Comparison of ENCODE assay signal across 8 cellular contexts in genomic region chr10:122142652-122143237, GRCh38.
DNase-seq lines count a peak whose midpoint lies in the region; TF ChIP-seq lines count a peak whose summit lies in the region.

No MANE protein-coding gene starts in this region.

- H3K27me3 Mint-ChIP-seq in Caco-2 (ENCODE audit: insufficient read depth, unreplicated experiment), result no peaks in the 10 kb centered on the region
- H3K27me3 Mint-ChIP-seq in activated naive CD8-positive, alpha-beta T cell treated with anti-CD3 and anti-CD28 coated beads for 36 hours, result peaks cover 10% of the 10 kb centered on the region
- H3K27me3 Mint-ChIP-seq in activated T-helper 2 cell treated with anti-CD3 and anti-CD28 coated beads, Interferon-gamma antibody, Interleukin-2, Interleukin-4, amounts not matched to agents 10 μg/mL and 5 μg/mL and 100 μg/mL, durations not matched to agents 14 hours and 24 hours and 36 hours (ENCODE audit: low read depth), result no peaks in the 10 kb centered on the region

- no peak overlapping the region for H3K27ac Mint-ChIP-seq in Caco-2 (ENCODE audit: unreplicated experiment)
- no peak overlapping the region for H3K27ac Mint-ChIP-seq in activated naive CD8-positive, alpha-beta T cell treated with anti-CD3 and anti-CD28 coated beads for 36 hours
- H3K27ac Mint-ChIP-seq in activated T-helper 2 cell treated with anti-CD3 and anti-CD28 coated beads, Interferon-gamma antibody, Interleukin-2, Interleukin-4, amounts not matched to agents 10 μg/mL and 5 μg/mL and 100 μg/mL, durations not matched to agents 14 hours and 24 hours and 36 hours, result no peak overlapping the region

- H3K4me3 Mint-ChIP-seq in Caco-2 (ENCODE audit: unreplicated experiment), result peak overlapping the region; percentile 45
- H3K4me3 Mint-ChIP-seq in activated naive CD8-positive, alpha-beta T cell treated with anti-CD3 and anti-CD28 coated beads for 36 hours, result no peak overlapping the region
- no peak overlapping the region for H3K4me3 Mint-ChIP-seq in activated T-helper 2 cell treated with anti-CD3 and anti-CD28 coated beads, Interferon-gamma antibody, Interleukin-2, Interleukin-4, amounts not matched to agents 10 μg/mL and 5 μg/mL and 100 μg/mL, durations not matched to agents 14 hours and 24 hours and 36 hours (ENCODE audit: low read depth)

- CTCF ChIA-PET in Caco-2 (lab: Charles Lee), result interaction anchor here (0.5 kb wide), 1 partner anchor 1073 kb away, joined by 4 read pairs; no protein-coding TSS in a partner anchor

- in situ Hi-C loops in KBM-7 (cut with MboI; ENCODE audit: low pct_unique_long_range_greater_than_20kb, low sequenced_read_pairs), result no loop called here

- peak; percentile 78 to 86 for TF ChIP-seq CTCF in Caco-2 (IDR thresholded peaks at IDR 0.05; ENCODE audit: insufficient read depth in 1 of 2, low read depth in 1 of 2, low read length in 1 of 2, severe bottlenecking in 1 of 2, unreplicated experiment in 1 of 2)

- DNase-seq in Caco-2 (peak in 1 of 2 experiments; percentile 53), KBM-7 (peak; percentile 35), hypothalamus (lab: John Stamatoyannopoulos, UW) (peak in 43 of 51 donors; percentile 11 to 82 (median 45)), NCI-H1105 (lab: John Stamatoyannopoulos, UW) (no peak)
- DNase-seq in activated naive CD8-positive, alpha-beta T cell treated with anti-CD3 and anti-CD28 coated beads for 36 hours, result peak; percentile 10
- peak; percentile 11 for DNase-seq in stimulated activated CD4-positive, alpha-beta T cell treated with anti-CD3 and anti-CD28 coated beads, Interleukin-4, amount 100 ng/mL, for 24 hours
- no peak for DNase-seq in activated T-helper 2 cell treated with anti-CD3 and anti-CD28 coated beads, Interferon-gamma antibody, Interleukin-2, Interleukin-4, amounts not matched to agents 10 μg/mL and 5 μg/mL and 100 μg/mL, durations not matched to agents 14 hours and 24 hours and 36 hours (ENCODE audit: low spot score)
- DNase-seq in effector CD8-positive, alpha-beta T cell (lab: John Stamatoyannopoulos, UW), result no peak

- no peaks in the 10 kb centered on the region; the same call in 1 of the 2 replicates for H3K4me1 ChIP-seq in Caco-2

- intact Hi-C loops in Caco-2 (cut with micrococcal nuclease; ENCODE audit: unreplicated experiment), result no loop called here
- intact Hi-C loops in activated T-helper 2 cell treated with anti-CD3 and anti-CD28 coated beads, Interferon-gamma antibody, Interleukin-2, Interleukin-4, amounts not matched to agents 10 μg/mL and 5 μg/mL and 100 μg/mL, durations not matched to agents 14 hours and 24 hours and 36 hours (cut with micrococcal nuclease), result no loop called here

- no TSS peak for BruUV-seq in Caco-2 (replicated peaks; lab: Mats Ljungman, UMichigan)

- H3K36me3 Mint-ChIP-seq in Caco-2 (ENCODE audit: insufficient read depth, unreplicated experiment), result peaks cover 78% of the 10 kb centered on the region
- H3K36me3 Mint-ChIP-seq in activated naive CD8-positive, alpha-beta T cell treated with anti-CD3 and anti-CD28 coated beads for 36 hours, result no peaks in the 10 kb centered on the region
- no peaks in the 10 kb centered on the region for H3K36me3 Mint-ChIP-seq in activated T-helper 2 cell treated with anti-CD3 and anti-CD28 coated beads, Interferon-gamma antibody, Interleukin-2, Interleukin-4, amounts not matched to agents 10 μg/mL and 5 μg/mL and 100 μg/mL, durations not matched to agents 14 hours and 24 hours and 36 hours (ENCODE audit: low read depth)

- H3K9me3 Mint-ChIP-seq in Caco-2 (ENCODE audit: unreplicated experiment), result peaks cover 10% of the 10 kb centered on the region
- peaks cover 5% of the 10 kb centered on the region for H3K9me3 Mint-ChIP-seq in activated naive CD8-positive, alpha-beta T cell treated with anti-CD3 and anti-CD28 coated beads for 36 hours
- H3K9me3 Mint-ChIP-seq in activated T-helper 2 cell treated with anti-CD3 and anti-CD28 coated beads, Interferon-gamma antibody, Interleukin-2, Interleukin-4, amounts not matched to agents 10 μg/mL and 5 μg/mL and 100 μg/mL, durations not matched to agents 14 hours and 24 hours and 36 hours, result peaks cover 5% of the 10 kb centered on the region

- H3K4me1 Mint-ChIP-seq in Caco-2 (ENCODE audit: low read depth, unreplicated experiment), result peaks cover 17% of the 10 kb centered on the region
- no peaks in the 10 kb centered on the region for H3K4me1 Mint-ChIP-seq in activated naive CD8-positive, alpha-beta T cell treated with anti-CD3 and anti-CD28 coated beads for 36 hours
- no peaks in the 10 kb centered on the region for H3K4me1 Mint-ChIP-seq in activated T-helper 2 cell treated with anti-CD3 and anti-CD28 coated beads, Interferon-gamma antibody, Interleukin-2, Interleukin-4, amounts not matched to agents 10 μg/mL and 5 μg/mL and 100 μg/mL, durations not matched to agents 14 hours and 24 hours and 36 hours (ENCODE audit: low read depth)

- H3K9me3 ChIP-seq in Caco-2, result peaks cover 6% of the 10 kb centered on the region

- H3K36me3 ChIP-seq in Caco-2 (ENCODE audit: control insufficient read depth, insufficient read depth, low read length), result peaks cover 14% of the 10 kb centered on the region

- no peak overlapping the region for H3K4me3 ChIP-seq in Caco-2 (ENCODE audit: low read depth, low read length)

- POLR2A ChIA-PET in Caco-2 (lab: Charles Lee), result no interaction called here

- no peaks in the 10 kb centered on the region for H3K27me3 ChIP-seq in Caco-2 (replicated peaks; ENCODE audit: control insufficient read depth, insufficient read depth, low read length)

Comparison
In these comparisons a context has a peak if more than half of its experiments do, and no peak if none do; other contexts are left out.
1. DNase-seq: peak in KBM-7 (single experiment), activated naive CD8-positive, alpha-beta T cell treated with anti-CD3 and anti-CD28 coated beads for 36 hours (single experiment), hypothalamus (43 of 51) and stimulated activated CD4-positive, alpha-beta T cell treated with anti-CD3 and anti-CD28 coated beads, Interleukin-4, amount 100 ng/mL, for 24 hours (single experiment); none in NCI-H1105 (single experiment), activated T-helper 2 cell treated with anti-CD3 and anti-CD28 coated beads, Interferon-gamma antibody, Interleukin-2, Interleukin-4, amounts not matched to agents 10 μg/mL and 5 μg/mL and 100 μg/mL, durations not matched to agents 14 hours and 24 hours and 36 hours (single experiment) and effector CD8-positive, alpha-beta T cell (single experiment).